Comparison of ENCODE assay signal across 8 cellular contexts in the genomic region with DNA sequence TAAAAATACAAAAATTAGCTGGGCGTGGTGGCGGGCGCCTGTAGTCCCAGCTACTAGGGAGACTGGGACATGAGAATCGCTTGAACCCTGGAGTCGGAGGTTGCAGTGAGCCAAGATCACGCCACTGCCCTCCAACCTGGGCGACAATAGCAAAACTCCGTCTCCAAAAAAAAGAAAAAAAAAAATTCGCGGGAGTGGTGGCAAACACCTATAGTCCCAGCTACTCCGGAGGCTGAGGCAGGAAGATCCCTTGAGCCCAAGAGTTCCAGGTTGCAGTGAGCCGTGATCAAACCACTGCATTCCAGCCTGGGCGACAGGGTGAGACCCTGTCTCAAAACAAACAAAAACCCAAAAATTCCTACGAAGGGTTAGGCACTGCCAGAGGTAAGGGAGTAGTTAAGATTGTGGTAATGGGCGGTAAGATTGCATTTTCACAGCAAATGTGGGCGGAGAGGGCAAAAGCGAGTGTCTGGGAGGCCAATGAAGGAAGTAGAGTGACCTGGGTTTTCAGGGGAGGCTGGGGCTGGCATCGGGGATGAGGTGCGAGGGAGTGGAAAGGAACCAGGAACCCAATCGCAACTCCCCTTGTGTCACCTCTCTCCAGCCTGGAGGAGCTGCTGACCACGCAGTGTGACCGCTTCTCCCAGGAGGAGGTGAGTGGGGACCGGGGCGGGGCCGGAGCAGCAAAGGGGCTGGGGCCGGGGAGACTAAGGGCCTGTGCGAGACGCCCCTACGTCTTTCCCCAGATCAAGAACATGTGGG. TPM values are rescaled to one million over a fixed set of nuclear protein-coding genes. Genes with fewer than 3 reads are reported as not detected.
DNase-seq lines count a peak whose midpoint lies in the region; ATAC-seq and TF ChIP-seq lines count a peak whose summit lies in the region.

No MANE protein-coding gene starts in this region.

- H3K4me2 ChIP-seq in mesenchymal stem cell (ENCODE audit: low read length, poor library complexity, severe bottlenecking): peak overlapping the region; percentile 89

- H4K91ac ChIP-seq in mesenchymal stem cell (ENCODE audit: low read length): peak overlapping the region; percentile 88

- H2BK120ac ChIP-seq in mesenchymal stem cell (ENCODE audit: low read depth, low read length): no peak overlapping the region

- peak overlapping the region; percentile 84 for H2BK5ac ChIP-seq in mesenchymal stem cell (ENCODE audit: low read depth, low read length, poor library complexity, severe bottlenecking)

- H2AFZ ChIP-seq in mesenchymal stem cell (ENCODE audit: low read depth, low read length): peak overlapping the region; percentile 60

- peak overlapping the region; percentile 50 for H2AK5ac ChIP-seq in mesenchymal stem cell (ENCODE audit: low read length, severe bottlenecking)

- H3K79me1 ChIP-seq in mesenchymal stem cell (replicated peaks; ENCODE audit: low read length, poor library complexity, severe bottlenecking): peaks cover 8% of the 10 kb centered on the region

- DNase-seq in AG10803 (ENCODE audit: low read depth): no peak
- peak; percentile 77 to 94 for DNase-seq in HL-60 (ENCODE audit: low read depth in 1 of 2, low spot score in 1 of 2)
- DNase-seq in astrocyte of the cerebellum (ENCODE audit: low read depth): no peak
- no peak for DNase-seq in mesenchymal stem cell
- no peak for DNase-seq in GDM1 (lab: John Stamatoyannopoulos, UW)
- DNase-seq in AG08395 (ENCODE audit: low spot score): no peak
- no peak for DNase-seq in kidney tubule cell (ENCODE audit: low spot score)

- H2BK15ac ChIP-seq in mesenchymal stem cell (ENCODE audit: low read depth, poor library complexity, severe bottlenecking): peak overlapping the region; percentile 92

- H3K4me3 ChIP-seq in AG10803 (ENCODE audit: low read length): peak overlapping the region; percentile 66
- peak overlapping the region; percentile 75 for H3K4me3 ChIP-seq in HL-60 (replicated peaks; ENCODE audit: insufficient read depth, low read length)
- peak overlapping the region; percentile 62 for H3K4me3 ChIP-seq in astrocyte of the cerebellum (ENCODE audit: low read depth, low read length)
- H3K4me3 ChIP-seq in mesenchymal stem cell (ENCODE audit: insufficient read depth in 1 of 2, low read depth in 1 of 2, low read length in 2 of 2): peak overlapping the region; percentile 57 to 78

- peak overlapping the region; percentile 93 to 99 for H3K18ac ChIP-seq in mesenchymal stem cell (ENCODE audit: low read depth in 1 of 2, low read length in 2 of 2)

- H3K27ac ChIP-seq in HL-60 (replicated peaks) (peak overlapping the region; percentile 97), mesenchymal stem cell (ENCODE audit: low read length, poor library complexity, severe bottlenecking) (peak overlapping the region; percentile 99)

- H4K8ac ChIP-seq in mesenchymal stem cell (ENCODE audit: low read length): peak overlapping the region; percentile 94

- no peak for ATAC-seq in HG03108 (IDR thresholded peaks at IDR 0.05; ENCODE audit: unreplicated experiment)

- H3K4me1 ChIP-seq in mesenchymal stem cell (ENCODE audit: control insufficient read depth, insufficient read depth, low read depth, low read length): peaks cover 18% of the 10 kb centered on the region

- H3K27me3 ChIP-seq in HL-60 (ENCODE audit: insufficient read depth, poor library complexity, severe bottlenecking) (no peaks in the 10 kb centered on the region), mesenchymal stem cell (ENCODE audit: control insufficient read depth in 1 of 2, insufficient read depth in 1 of 2, low read length in 2 of 2) (no peaks in the 10 kb centered on the region)

- TF ChIP-seq CTCF in AG10803 (conservative IDR thresholded peaks at IDR 0.05; ENCODE audit: low read length) (no peak), HL-60 (IDR thresholded peaks at IDR 0.05; ENCODE audit: insufficient read depth, low read length) (no peak), astrocyte of the cerebellum (IDR thresholded peaks at IDR 0.05; ENCODE audit: low read depth, low read length, missing control alignments) (no peak)

- H3K4ac ChIP-seq in mesenchymal stem cell (ENCODE audit: low read depth in 1 of 2, low read length in 2 of 2): peak overlapping the region; percentile 67 to 75

- no peak overlapping the region for H3K23ac ChIP-seq in mesenchymal stem cell (ENCODE audit: low read length in 2 of 2)

- H3K9ac ChIP-seq in mesenchymal stem cell (ENCODE audit: low read length): peak overlapping the region; percentile 97

- peak overlapping the region in 1 of 2 experiments; percentile 69 for H2BK12ac ChIP-seq in mesenchymal stem cell (ENCODE audit: low read length in 2 of 2)

- H3K36me3 ChIP-seq in mesenchymal stem cell (ENCODE audit: control insufficient read depth in 1 of 2, insufficient read depth in 2 of 2, low read depth in 1 of 2, low read length in 2 of 2): peaks cover 7% of the 10 kb centered on the region in 2 experiments

- in situ Hi-C loops in astrocyte of the cerebellum (cut with HindIII; ENCODE audit: low sequenced_read_pairs): loop anchor here (10.0 kb wide), 1 partner anchor 262 kb away; the partner anchor contains the start of gene GDPD3

- no peaks in the 10 kb centered on the region for H3K9me3 ChIP-seq in mesenchymal stem cell (ENCODE audit: control insufficient read depth, low read length)

- 47% methylated on average over 29 of the region's 29 CpGs for WGBS in mesenchymal stem cell

- peak overlapping the region in 1 of 2 experiments; percentile 26 for H3K14ac ChIP-seq in mesenchymal stem cell (ENCODE audit: low read length in 2 of 2)

RNA-seq across cellular contexts. Expression of gene MYL11, which starts 2.6 kb away (rescaled TPM):
- 1.7 TPM for polyA plus RNA-seq in mesenchymal stem cell (2013, experiment 1 of 2)
- polyA plus RNA-seq in mesenchymal stem cell (2013, experiment 2 of 2): 3.1 TPM

RNA-seq across cellular contexts. Expression of gene SEPTIN1, which starts 5.1 kb away (rescaled TPM):
- 1.3 TPM for polyA plus RNA-seq in mesenchymal stem cell (2013, experiment 1 of 2)
- polyA plus RNA-seq in mesenchymal stem cell (2013, experiment 2 of 2): 1.3 TPM

RNA-seq across cellular contexts. Expression of gene TBC1D10B, which starts 6.9 kb away (rescaled TPM):
- 23.4 TPM for polyA plus RNA-seq in mesenchymal stem cell (2013, experiment 1 of 2)
- 21.8 TPM for polyA plus RNA-seq in mesenchymal stem cell (2013, experiment 2 of 2)

RNA-seq across cellular contexts. Expression of gene ZNF48, which starts 18.0 kb away (rescaled TPM):
- polyA plus RNA-seq in mesenchymal stem cell (2013, experiment 1 of 2): 6.3 TPM
- 5.5 TPM for polyA plus RNA-seq in mesenchymal stem cell (2013, experiment 2 of 2)

RNA-seq across cellular contexts. Expression of gene CD2BP2, which starts 22.1 kb away (rescaled TPM):
- 41.7 TPM for polyA plus RNA-seq in mesenchymal stem cell (2013, experiment 1 of 2)
- 43.6 TPM for polyA plus RNA-seq in mesenchymal stem cell (2013, experiment 2 of 2)

Comparison
In these comparisons a context has a peak if more than half of its experiments do, and no peak if none do; other contexts are left out.
1. DNase-seq: peak in HL-60 (2 of 2); none in AG10803 (single experiment), astrocyte of the cerebellum (single experiment), mesenchymal stem cell (single experiment), GDM1 (single experiment), AG08395 (single experiment) and kidney tubule cell (single experiment).
2. Peak in every context shown above with its lines, with median percentiles within 50 percentile points of each other: H3K4me3 ChIP-seq.